Comparison of ENCODE assay signal across 19 cellular contexts in genomic region chr2:120898496-120898895, GRCh38.
DNase-seq lines count a peak whose midpoint lies in the region; TF ChIP-seq lines count a peak whose summit lies in the region.
"Had no signal": no experiment of that assay in that cellular context is flagged by ENCODE, and none has a peak within 500 bp of the region (broad histone marks: within the 10 kb centered on the region; RNA-seq: fewer than 3 reads in every experiment).

No MANE protein-coding gene starts in this region.

- no peak for TF ChIP-seq POLR2A in tibial nerve (IDR thresholded peaks at IDR 0.05)

- no peak overlapping the region for H3K27ac ChIP-seq in HEK293 (ENCODE audit: extremely low read depth, low read depth, low read length)
- no peak overlapping the region for H3K27ac ChIP-seq in SJCRH30
- no peak overlapping the region for H3K27ac ChIP-seq in tibial nerve

- H3K27ac Mint-ChIP-seq in glutamatergic neuron (ENCODE audit: unreplicated experiment), result peak overlapping the region; percentile 98
- peak overlapping the region; percentile 88 to 91 (median 88) for H3K27ac Mint-ChIP-seq in nephron
- H3K27ac Mint-ChIP-seq: CD8-positive, alpha-beta memory T cell had no signal

- H3K36me3 ChIP-seq in HEK293 (ENCODE audit: control insufficient read depth in 2 of 2, insufficient read depth in 1 of 2, low read length in 2 of 2), result no peaks in the 10 kb centered on the region
- no peaks in the 10 kb centered on the region for H3K36me3 ChIP-seq in BE2C
- no peaks in the 10 kb centered on the region for H3K36me3 ChIP-seq in SJCRH30
- no peaks in the 10 kb centered on the region for H3K36me3 ChIP-seq in tibial nerve
- H3K36me3 ChIP-seq: HAP-1 had no signal

- H3K36me3 Mint-ChIP-seq in glutamatergic neuron (ENCODE audit: unreplicated experiment) (no peaks in the 10 kb centered on the region), nephron (ENCODE audit: low read depth) (no peaks in the 10 kb centered on the region)
- H3K36me3 Mint-ChIP-seq: CD8-positive, alpha-beta memory T cell had no signal

- H3K27me3 Mint-ChIP-seq in glutamatergic neuron (ENCODE audit: unreplicated experiment) (peaks cover 9% of the 10 kb centered on the region), nephron (ENCODE audit: low read depth) (peaks cover 12% of the 10 kb centered on the region)

- H3K4me3 ChIP-seq in HEK293 (ENCODE audit: low read depth, low read length) (no peak overlapping the region), BE2C (ENCODE audit: low read depth, low read length) (no peak overlapping the region), SJCRH30 (no peak overlapping the region), tibial nerve (no peak overlapping the region)
- H3K4me3 ChIP-seq: HAP-1 had no signal

- POLR2A ChIA-PET in HEK293 (lab: Yijun Ruan, JAX), result no interaction called here

- TF ChIP-seq CTCF in HEK293 (tag by site-specific recombination; IDR thresholded peaks at IDR 0.05) (no peak), glutamatergic neuron (IDR thresholded peaks at IDR 0.05; ENCODE audit: partially characterized antibody, unreplicated experiment) (no peak), nephron (IDR thresholded peaks at IDR 0.05; ENCODE audit: unreplicated experiment in 3 of 3) (no peak), BE2C (IDR thresholded peaks at IDR 0.05; ENCODE audit: low read depth, low read length) (no peak), tibial nerve (IDR thresholded peaks at IDR 0.05) (no peak)

- no peak for TF ChIP-seq EP300 in tibial nerve (IDR thresholded peaks at IDR 0.05)

- H3K4me1 ChIP-seq in HEK293 (ENCODE audit: control insufficient read depth, insufficient read depth, low read length), result peaks cover 5% of the 10 kb centered on the region
- H3K4me1 ChIP-seq in BE2C, result peaks cover 2% of the 10 kb centered on the region; the same call in 1 of the 2 replicates
- peaks cover 8% of the 10 kb centered on the region for H3K4me1 ChIP-seq in SJCRH30
- peaks cover 0 to 24% (median 6%) of the 10 kb centered on the region in 4 donors for H3K4me1 ChIP-seq in tibial nerve

- peaks cover 8% of the 10 kb centered on the region for H3K9me3 Mint-ChIP-seq in glutamatergic neuron (ENCODE audit: unreplicated experiment)
- no peaks in the 10 kb centered on the region for H3K9me3 Mint-ChIP-seq in nephron
- H3K9me3 Mint-ChIP-seq: CD8-positive, alpha-beta memory T cell had no signal

- 53 to 55% methylated on average over 5 of the region's 5 CpGs for WGBS in tibial nerve, 2 donors

- H3K9me3 ChIP-seq in HEK293 (ENCODE audit: control insufficient read depth, insufficient read depth, low read depth, low read length), result no peaks in the 10 kb centered on the region
- H3K9me3 ChIP-seq in BE2C, result no peaks in the 10 kb centered on the region
- no peaks in the 10 kb centered on the region for H3K9me3 ChIP-seq in SJCRH30 (replicated peaks)
- no peaks in the 10 kb centered on the region for H3K9me3 ChIP-seq in tibial nerve
- H3K9me3 ChIP-seq: HAP-1 had no signal

- CTCF ChIA-PET in HEK293 (lab: Yijun Ruan, JAX), result interaction anchor here (0.6 to 0.7 kb wide), 2 partner anchors 37 to 802 kb away, joined by 3 read pairs; no protein-coding TSS in a partner anchor

- H3K4me1 Mint-ChIP-seq in glutamatergic neuron (ENCODE audit: low read depth, unreplicated experiment) (peaks cover 56% of the 10 kb centered on the region), nephron (peaks cover 75% of the 10 kb centered on the region)
- H3K4me1 Mint-ChIP-seq: CD8-positive, alpha-beta memory T cell had no signal

- no peak overlapping the region for H3K4me3 Mint-ChIP-seq in glutamatergic neuron (ENCODE audit: unreplicated experiment)
- no peak overlapping the region for H3K4me3 Mint-ChIP-seq in nephron
- H3K4me3 Mint-ChIP-seq: CD8-positive, alpha-beta memory T cell had no signal

- peak; percentile 24 for DNase-seq in SK-MEL-5 (ENCODE audit: low read depth, low spot score)
- no peak for DNase-seq in glutamatergic neuron
- no peak for DNase-seq in BE2C
- no peak for DNase-seq in dedifferentiated amniotic fluid mesenchymal stem cell (ENCODE audit: extremely low spot score)
- DNase-seq in SJCRH30, result no peak
- DNase-seq in tibial nerve (ENCODE audit: low spot score in 2 of 2), result no peak
- DNase-seq: C1 segment of cervical spinal cord, KBM-7, NCI-H1694 treated with DMSO at 0.1 percent for 48 hours, NCI-H2107, NCI-H226, NCI-H82, PC-3, RPMI8226, SW 1271 had no signal

- in situ Hi-C loops in SK-MEL-5 (cut with HindIII; ENCODE audit: low pct_unique_long_range_greater_than_20kb, low sequenced_read_pairs), result no loop called here

- no peaks in the 10 kb centered on the region for H3K27me3 ChIP-seq in BE2C
- no peaks in the 10 kb centered on the region for H3K27me3 ChIP-seq in SJCRH30
- no peaks in the 10 kb centered on the region for H3K27me3 ChIP-seq in tibial nerve

TF ChIP-seq in HEK293, 187 proteins besides CTCF, POLR2A, EP300 and RAD21:
- TF ChIP-seq PRDM4 (tag by site-specific recombination; IDR thresholded peaks at IDR 0.05), result peak; percentile 58; the same call in 1 of the 2 replicates
- no peak for TF ChIP-seq ZNF157 (tag by site-specific recombination; IDR thresholded peaks at IDR 0.05)
- peak; percentile 50; the same call in 1 of the 2 replicates for TF ChIP-seq ATF2 (tag by site-specific recombination; IDR thresholded peaks at IDR 0.05; ENCODE audit: low read depth)
- no peak for TF ChIP-seq SP2 (tag by site-specific recombination; IDR thresholded peaks at IDR 0.05)
- TF ChIP-seq ZNF26 (tag by site-specific recombination; IDR thresholded peaks at IDR 0.05), result no peak
- no peak for TF ChIP-seq ZNF654 (tag by site-specific recombination; IDR thresholded peaks at IDR 0.05; ENCODE audit: low read depth)
- no peak for TF ChIP-seq ZBTB20 (tag by site-specific recombination; IDR thresholded peaks at IDR 0.05)
- TF ChIP-seq RBAK (tag by site-specific recombination; IDR thresholded peaks at IDR 0.05), result no peak
